In the genomic region with DNA sequence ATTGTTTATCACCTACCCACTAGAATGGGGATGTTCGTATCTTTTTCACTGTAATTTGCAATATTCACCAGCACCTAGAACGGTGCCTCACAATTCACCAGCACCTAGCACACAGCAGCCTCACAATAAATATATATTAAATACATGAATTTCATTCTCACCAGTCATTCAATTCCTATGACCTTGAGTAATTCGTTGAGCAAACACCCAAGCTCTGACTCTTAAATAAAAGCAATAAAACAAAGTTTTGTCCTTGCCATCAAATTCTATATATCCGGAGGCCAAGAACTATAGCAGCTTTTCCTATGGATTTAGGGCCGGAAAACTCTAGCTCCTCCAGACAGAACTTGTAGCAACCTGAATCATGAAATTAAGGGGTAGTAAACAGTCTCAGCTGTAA, we compare ENCODE assay signal across 8 cellular contexts. TPM values are rescaled to one million over a fixed set of nuclear protein-coding genes. Genes with fewer than 3 reads are reported as not detected.
DNase-seq lines count a peak whose midpoint lies in the region; ATAC-seq and TF ChIP-seq lines count a peak whose summit lies in the region.

No MANE protein-coding gene starts in this region.

- peaks cover 28% of the 10 kb centered on the region for H3K36me3 ChIP-seq in KOPT-K1 (ENCODE audit: insufficient read depth, low read length)

- H3K4me1 Mint-ChIP-seq in dendritic cell treated with granulocyte-macrophage colony-stimulating factor and Interleukin-4, amounts not matched to agents 40 ng/mL and 50 ng/mL, for 4 days (ENCODE audit: low read depth) = peaks cover 65% of the 10 kb centered on the region
- peaks cover 23 to 62% (median 52%) of the 10 kb centered on the region in 4 donors for H3K4me1 Mint-ChIP-seq in naive thymus-derived CD8-positive, alpha-beta T cell

- no peak for ATAC-seq in naive thymus-derived CD8-positive, alpha-beta T cell
- no peak for ATAC-seq in GM21786 (IDR thresholded peaks at IDR 0.05; ENCODE audit: unreplicated experiment)
- ATAC-seq in GM21390 (IDR thresholded peaks at IDR 0.05; ENCODE audit: unreplicated experiment) = no peak

- no peaks in the 10 kb centered on the region for H3K27me3 Mint-ChIP-seq in dendritic cell treated with granulocyte-macrophage colony-stimulating factor and Interleukin-4, amounts not matched to agents 40 ng/mL and 50 ng/mL, for 4 days
- no peaks in the 10 kb centered on the region for H3K27me3 Mint-ChIP-seq in naive thymus-derived CD8-positive, alpha-beta T cell

- H3K9me3 ChIP-seq in KOPT-K1 (ENCODE audit: insufficient read depth, low read length, poor library complexity, severe bottlenecking) = no peaks in the 10 kb centered on the region

- peak overlapping the region; percentile 85 for H3K27ac ChIP-seq in KOPT-K1 (ENCODE audit: low read depth, low read length, poor library complexity, severe bottlenecking)

- POLR2A ChIA-PET in naive thymus-derived CD8-positive, alpha-beta T cell (lab: Charles Lee) = interaction anchor here (1.0 to 4.0 kb wide), 6 partner anchors 22 to 143 kb away, joined by 3 to 15 read pairs (median 5); partner anchors contain the start of genes ARG2, PIGH, RDH11 and ZFYVE26

- H3K9me3 Mint-ChIP-seq in dendritic cell treated with granulocyte-macrophage colony-stimulating factor and Interleukin-4, amounts not matched to agents 40 ng/mL and 50 ng/mL, for 4 days = no peaks in the 10 kb centered on the region
- no peaks in the 10 kb centered on the region for H3K9me3 Mint-ChIP-seq in naive thymus-derived CD8-positive, alpha-beta T cell

- H3K4me3 Mint-ChIP-seq in dendritic cell treated with granulocyte-macrophage colony-stimulating factor and Interleukin-4, amounts not matched to agents 40 ng/mL and 50 ng/mL, for 4 days = peak overlapping the region; percentile 92
- peak overlapping the region; percentile 87 to 96 (median 91) for H3K4me3 Mint-ChIP-seq in naive thymus-derived CD8-positive, alpha-beta T cell

- peak overlapping the region; percentile 96 for H3K27ac Mint-ChIP-seq in dendritic cell treated with granulocyte-macrophage colony-stimulating factor and Interleukin-4, amounts not matched to agents 40 ng/mL and 50 ng/mL, for 4 days
- H3K27ac Mint-ChIP-seq in naive thymus-derived CD8-positive, alpha-beta T cell = peak overlapping the region; percentile 70 to 94 (median 91)

- peak overlapping the region; percentile 90 for H3K4me3 ChIP-seq in AG10803 (ENCODE audit: low read length)

- intact Hi-C loops in dendritic cell treated with granulocyte-macrophage colony-stimulating factor and Interleukin-4, amounts not matched to agents 40 ng/mL and 50 ng/mL, for 4 days (cut with micrococcal nuclease) = no loop called here
- intact Hi-C loops in head of caudate nucleus (cut with DNase I) = no loop called here

- DNase-seq in AG10803 (ENCODE audit: low read depth) (peak; percentile 21), head of caudate nucleus (no peak), NOMO-1 treated with DMSO at 0.1 percent for 48 hours (lab: John Stamatoyannopoulos, UW; ENCODE audit: unreplicated experiment) (no peak)
- DNase-seq in naive thymus-derived CD8-positive, alpha-beta T cell = no peak

- H3K36me3 Mint-ChIP-seq in dendritic cell treated with granulocyte-macrophage colony-stimulating factor and Interleukin-4, amounts not matched to agents 40 ng/mL and 50 ng/mL, for 4 days (ENCODE audit: low read depth) = peaks cover 68% of the 10 kb centered on the region
- peaks cover 0 to 16% (median 0%) of the 10 kb centered on the region in 3 donors for H3K36me3 Mint-ChIP-seq in naive thymus-derived CD8-positive, alpha-beta T cell

- no peak for TF ChIP-seq CTCF in AG10803 (conservative IDR thresholded peaks at IDR 0.05; ENCODE audit: low read length)

RNA-seq across cellular contexts. Expression of gene VTI1B, which starts 1.0 kb away (rescaled TPM):
- total RNA-seq in naive thymus-derived CD8-positive, alpha-beta T cell = 10 to 100 TPM; 70.6 to 74.2 TPM
- 10 to 100 TPM; 64.4 to 87.9 (median 83.1) TPM for polyA plus RNA-seq in naive thymus-derived CD8-positive, alpha-beta T cell

RNA-seq across cellular contexts. Expression of gene RDH11, which starts 22.1 kb away (rescaled TPM):
- 10 to 100 TPM; 43.5 to 43.7 TPM for total RNA-seq in naive thymus-derived CD8-positive, alpha-beta T cell
- polyA plus RNA-seq in naive thymus-derived CD8-positive, alpha-beta T cell = 10 to 100 TPM; 74.7 to 87.6 (median 79.3) TPM

RNA-seq across cellular contexts. Expression of gene RDH12, which starts 28.2 kb away (rescaled TPM):
- not detected for total RNA-seq in naive thymus-derived CD8-positive, alpha-beta T cell
- polyA plus RNA-seq in naive thymus-derived CD8-positive, alpha-beta T cell = not detected

RNA-seq across cellular contexts. Expression of gene ARG2, which starts 53.7 kb away (rescaled TPM):
- 1 to 10 TPM in 1 of 2 experiments, under 1 TPM in 1; 0.78 to 1.1 TPM for total RNA-seq in naive thymus-derived CD8-positive, alpha-beta T cell
- polyA plus RNA-seq in naive thymus-derived CD8-positive, alpha-beta T cell = under 1 TPM in 2 of 3 donors, not detected in 1; 0.32 to 0.88 TPM
